In the genomic region with DNA sequence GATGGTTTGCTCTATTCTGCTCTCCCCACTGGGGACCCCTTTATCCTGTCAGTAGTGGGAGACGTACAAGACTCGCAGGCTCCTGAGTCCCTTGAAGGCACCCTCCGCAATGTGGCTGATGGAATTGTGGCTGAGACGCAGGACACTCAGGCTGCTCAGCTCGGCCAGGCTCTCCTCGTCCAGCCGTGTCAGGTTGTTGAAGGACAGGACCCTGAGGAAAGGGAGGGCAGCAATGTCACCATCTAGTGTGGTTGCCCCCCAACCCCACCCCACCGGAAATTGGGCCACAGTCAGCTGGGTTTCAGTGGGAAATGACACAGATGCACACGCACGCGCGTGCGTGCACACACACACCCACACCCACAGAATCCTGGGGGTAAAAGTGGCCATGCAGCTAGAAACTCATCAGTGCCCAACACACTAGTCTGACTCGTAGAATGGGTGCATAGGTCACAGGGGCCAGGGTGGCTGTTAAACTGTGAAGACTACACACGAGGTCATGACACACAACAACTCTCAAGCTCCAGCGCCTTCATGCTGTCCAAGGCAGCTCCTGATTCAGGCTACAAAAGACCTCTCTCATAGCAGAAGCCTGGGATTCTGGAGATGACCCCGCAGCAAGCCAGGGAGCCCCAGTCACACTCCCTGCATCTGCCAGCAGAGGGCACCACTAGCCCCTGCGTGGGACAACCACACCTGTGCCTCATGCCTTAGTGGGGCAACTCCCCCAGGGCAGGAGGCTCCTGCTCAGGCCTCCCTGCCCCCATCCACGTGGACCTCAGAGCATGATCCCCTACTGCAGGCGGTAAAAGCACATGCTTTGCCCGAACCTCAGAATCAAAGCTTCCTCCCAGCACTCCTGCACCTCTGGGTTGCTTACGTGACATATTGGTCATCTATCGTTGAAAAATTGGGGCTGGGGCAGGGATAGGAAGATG, we compare ENCODE assay signal across 9 cellular contexts.
DNase-seq lines count a peak whose midpoint lies in the region; ATAC-seq and TF ChIP-seq lines count a peak whose summit lies in the region.
"Had no signal": no experiment of that assay in that cellular context is flagged by ENCODE, and none has a peak within 500 bp of the region (broad histone marks: within the 10 kb centered on the region; RNA-seq: fewer than 3 reads in every experiment).

No MANE protein-coding gene starts in this region.

- H3K27me3 Mint-ChIP-seq in CD14-positive monocyte (ENCODE audit: low read depth in 3 of 3) (peaks cover 0 to 3% (median 0%) of the 10 kb centered on the region in 3 donors), brain (no peaks in the 10 kb centered on the region)
- H3K27me3 Mint-ChIP-seq: dendritic cell treated with granulocyte-macrophage colony-stimulating factor and Interleukin-4, amounts not matched to agents 40 ng/mL and 50 ng/mL, for 4 days had no signal

- H3K4me1 Mint-ChIP-seq in CD14-positive monocyte = no peaks in the 10 kb centered on the region
- H3K4me1 Mint-ChIP-seq in brain = peaks cover 83% of the 10 kb centered on the region

- H3K4me3 Mint-ChIP-seq in CD14-positive monocyte (no peak overlapping the region), brain (no peak overlapping the region)
- H3K4me3 Mint-ChIP-seq: dendritic cell treated with granulocyte-macrophage colony-stimulating factor and Interleukin-4, amounts not matched to agents 40 ng/mL and 50 ng/mL, for 4 days had no signal

- H3K9me3 Mint-ChIP-seq in CD14-positive monocyte (peaks cover 0 to 2% (median 0%) of the 10 kb centered on the region in 7 donors), brain (no peaks in the 10 kb centered on the region)
- H3K9me3 Mint-ChIP-seq: dendritic cell treated with granulocyte-macrophage colony-stimulating factor and Interleukin-4, amounts not matched to agents 40 ng/mL and 50 ng/mL, for 4 days had no signal

- DNase-seq in CD14-positive monocyte (ENCODE audit: low spot score) (peak; percentile 53), UCSD-AML1 (lab: John Stamatoyannopoulos, UW; ENCODE audit: unreplicated experiment) (peak; percentile 50), islet precursor cell (peak; percentile 88)
- peak; percentile 59 for DNase-seq in stimulated activated CD4-positive, alpha-beta T cell treated with anti-CD3 and anti-CD28 coated beads, Interleukin-2, amount 100 ng/mL, for 4 hours (ENCODE audit: low read depth)

- intact Hi-C loops in CD14-positive monocyte (cut with micrococcal nuclease) = loop anchor here (5.0 kb wide), 2 partner anchors 95 to 410 kb away; a partner anchor contains a TSS

- ATAC-seq in GM19035 (IDR thresholded peaks at IDR 0.05; ENCODE audit: unreplicated experiment) = peak; percentile 82
- peak; percentile 75 for ATAC-seq in HG03439 (IDR thresholded peaks at IDR 0.05; ENCODE audit: unreplicated experiment)
- ATAC-seq in GM21447 (IDR thresholded peaks at IDR 0.05; ENCODE audit: unreplicated experiment) = no peak

- H3K27ac Mint-ChIP-seq in CD14-positive monocyte (no peak overlapping the region), brain (peak overlapping the region; percentile 35 to 92 (median 83))
- H3K27ac Mint-ChIP-seq: dendritic cell treated with granulocyte-macrophage colony-stimulating factor and Interleukin-4, amounts not matched to agents 40 ng/mL and 50 ng/mL, for 4 days had no signal

- peak; percentile 81 for TF ChIP-seq CTCF in CD14-positive monocyte (IDR thresholded peaks at IDR 0.05)
- TF ChIP-seq CTCF in brain (conservative IDR thresholded peaks at IDR 0.05) = peak; percentile 82 to 90

- H3K36me3 Mint-ChIP-seq in CD14-positive monocyte (peaks cover 14 to 15% of the 10 kb centered on the region in 2 donors), brain (peaks cover 81% of the 10 kb centered on the region)

Comparison
In these comparisons a context has a peak if more than half of its experiments do, and no peak if none do; other contexts are left out.
1. H3K27ac Mint-ChIP-seq: peak in brain (5 of 5); none in CD14-positive monocyte (0 of 7).
2. Peak in every context shown above with its lines, with median percentiles within 50 percentile points of each other: DNase-seq.